ENCODE assay signal across 12 cellular contexts in the genomic region with DNA sequence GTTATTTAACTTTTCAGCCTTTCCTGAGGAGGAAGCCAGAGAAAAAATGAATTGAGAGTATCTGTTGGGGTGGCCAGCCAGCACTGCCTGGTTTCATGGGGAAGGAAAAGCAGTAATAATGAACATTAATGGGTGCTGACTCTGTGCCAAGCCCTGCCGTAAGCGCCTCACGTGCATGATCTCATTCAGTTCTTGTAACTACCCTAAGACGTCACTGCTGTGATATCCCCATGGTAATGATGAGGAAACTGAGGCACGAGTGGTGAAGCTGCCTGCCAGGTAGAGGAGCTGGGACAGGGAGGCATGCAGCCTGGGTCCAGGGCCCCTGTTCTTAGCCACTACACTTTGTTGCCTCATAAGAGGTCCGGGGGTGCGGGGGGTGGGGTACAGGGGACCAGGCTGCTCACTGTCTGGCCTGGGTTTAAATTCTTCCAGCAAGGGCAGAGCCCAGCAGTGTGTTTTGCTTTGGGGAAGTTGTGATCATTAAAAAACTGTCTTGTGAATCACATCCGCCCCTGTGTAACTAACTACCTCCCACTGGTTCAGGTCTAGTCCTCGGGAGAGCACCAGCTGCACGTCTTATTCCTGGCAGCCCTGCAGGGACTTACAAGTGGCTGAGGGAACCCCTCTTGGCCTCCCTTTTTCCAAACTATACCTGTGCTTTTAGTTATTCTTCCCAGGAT.
DNase-seq lines count a peak whose midpoint lies in the region; ATAC-seq and TF ChIP-seq lines count a peak whose summit lies in the region.
"Had no signal": no experiment of that assay in that cellular context is flagged by ENCODE, and none has a peak within 500 bp of the region (broad histone marks: within the 10 kb centered on the region; RNA-seq: fewer than 3 reads in every experiment).

No MANE protein-coding gene starts in this region.

- H3K9me3 Mint-ChIP-seq in chondrocyte (ENCODE audit: low read depth) (peaks cover 9% of the 10 kb centered on the region), type B pancreatic cell (peaks cover 6% of the 10 kb centered on the region)

- H3K4me1 Mint-ChIP-seq in chondrocyte (ENCODE audit: low read depth): peaks cover 72% of the 10 kb centered on the region
- H3K4me1 Mint-ChIP-seq in type B pancreatic cell (ENCODE audit: unreplicated experiment): peaks cover 42% of the 10 kb centered on the region

- H3K4me3 ChIP-seq in NB4 (ENCODE audit: low read depth, low read length): no peak overlapping the region

- H3K27me3 Mint-ChIP-seq in chondrocyte (ENCODE audit: low read depth): no peaks in the 10 kb centered on the region
- H3K27me3 Mint-ChIP-seq in type B pancreatic cell: no peaks in the 10 kb centered on the region
- H3K27me3 Mint-ChIP-seq: T-cell had no signal

- H3K27ac Mint-ChIP-seq in chondrocyte (ENCODE audit: unreplicated experiment): peak overlapping the region; percentile 66
- H3K27ac Mint-ChIP-seq in type B pancreatic cell: peak overlapping the region; percentile 79
- H3K27ac Mint-ChIP-seq: T-cell had no signal

- H3K36me3 Mint-ChIP-seq in chondrocyte (ENCODE audit: low read depth) (peaks cover 4% of the 10 kb centered on the region), type B pancreatic cell (peaks cover 11% of the 10 kb centered on the region)

- no peak for ATAC-seq in GM21529 (IDR thresholded peaks at IDR 0.05; ENCODE audit: unreplicated experiment)
- ATAC-seq in GM19452 (IDR thresholded peaks at IDR 0.05; ENCODE audit: unreplicated experiment): no peak
- ATAC-seq: T-cell had no signal

- TF ChIP-seq CTCF in NB4 (IDR thresholded peaks at IDR 0.05; ENCODE audit: low read depth, low read length): no peak
- no peak for TF ChIP-seq CTCF in chondrocyte (IDR thresholded peaks at IDR 0.05)
- no peak for TF ChIP-seq CTCF in type B pancreatic cell (conservative IDR thresholded peaks at IDR 0.05)

- no peak for TF ChIP-seq POLR2A in NB4 (IDR thresholded peaks at IDR 0.05; ENCODE audit: extremely low read depth, insufficient read length)

- DNase-seq in NCI-H2227 (lab: John Stamatoyannopoulos, UW; ENCODE audit: unreplicated experiment) (peak; percentile 73), NCI-H2227 treated with DMSO at 0.1 percent for 48 hours (lab: John Stamatoyannopoulos, UW) (no peak), NB4 (ENCODE audit: low read depth) (peak; percentile 90), chondrocyte (ENCODE audit: low spot score) (no peak), type B pancreatic cell (ENCODE audit: extremely low spot score, unreplicated experiment) (no peak), NCI-H1694 (lab: John Stamatoyannopoulos, UW) (no peak)
- DNase-seq: activated effector memory CD4-positive, alpha-beta T cell treated with anti-CD3 and anti-CD28 coated beads, Interleukin-2, amount 50 U/mL, for 16 hours; NCI-H1048; small intestine had no signal

- H3K4me3 Mint-ChIP-seq in chondrocyte (ENCODE audit: unreplicated experiment) (no peak overlapping the region), type B pancreatic cell (no peak overlapping the region)
- H3K4me3 Mint-ChIP-seq: T-cell had no signal

Comparison
In these comparisons a context has a peak if more than half of its experiments do, and no peak if none do; other contexts are left out.
1. DNase-seq: peak in NCI-H2227 (single experiment) and NB4 (single experiment); none in NCI-H2227 treated with DMSO at 0.1 percent for 48 hours (single experiment), chondrocyte (single experiment), type B pancreatic cell (single experiment) and NCI-H1694 (single experiment).